Comparison of ENCODE assay signal across 11 cellular contexts in genomic region chr22:24305260-24305692, GRCh38. TPM values are rescaled to one million over a fixed set of nuclear protein-coding genes. Genes with fewer than 3 reads are reported as not detected.
DNase-seq lines count a peak whose midpoint lies in the region; ATAC-seq and TF ChIP-seq lines count a peak whose summit lies in the region.
"Had no signal": no experiment of that assay in that cellular context is flagged by ENCODE, and none has a peak within 500 bp of the region (broad histone marks: within the 10 kb centered on the region; RNA-seq: fewer than 3 reads in every experiment).

No MANE protein-coding gene starts in this region.

- CTCF ChIA-PET in activated CD8-positive, alpha-beta T cell treated with anti-CD3 and anti-CD28 coated beads, Interleukin-2, amount 10 ng/mL, durations not matched to agents 7 days and 5 days (lab: Charles Lee) = interaction anchor here (0.9 to 1.6 kb wide), 2 partner anchors 20 to 222 kb away, joined by 3 to 4 read pairs; no protein-coding TSS in a partner anchor

- H3K9me3 ChIP-seq in gastroesophageal sphincter (no peaks in the 10 kb centered on the region), transverse colon (no peaks in the 10 kb centered on the region)
- H3K9me3 ChIP-seq: BE2C, HAP-1 had no signal

- POLR2A ChIA-PET in activated CD8-positive, alpha-beta T cell treated with anti-CD3 and anti-CD28 coated beads, Interleukin-2, amount 10 ng/mL, durations not matched to agents 7 days and 5 days (lab: Charles Lee) = no interaction called here

- H3K4me1 Mint-ChIP-seq in activated T-cell treated with anti-CD3 and anti-CD28 coated beads, Interleukin-2, amount 50 U/mL, for 4 hours (ENCODE audit: low read depth) = peaks cover 52% of the 10 kb centered on the region
- H3K4me1 Mint-ChIP-seq in activated CD8-positive, alpha-beta T cell treated with anti-CD3 and anti-CD28 coated beads, Interleukin-2, amount 10 ng/mL, durations not matched to agents 7 days and 5 days (ENCODE audit: low read depth) = peaks cover 48% of the 10 kb centered on the region

- intact Hi-C loops in transverse colon (cut with DNase I; ENCODE audit: low total_unique reads) = no loop called here

- no peak overlapping the region for H3K4me3 Mint-ChIP-seq in activated T-cell treated with anti-CD3 and anti-CD28 coated beads, Interleukin-2, amount 50 U/mL, for 4 hours
- peak overlapping the region; percentile 1 for H3K4me3 Mint-ChIP-seq in activated CD8-positive, alpha-beta T cell treated with anti-CD3 and anti-CD28 coated beads, Interleukin-2, amount 10 ng/mL, durations not matched to agents 7 days and 5 days

- WGBS in gastroesophageal sphincter (ENCODE audit: low coverage in 1 of 2), 2 donors = 65 to 78% methylated on average over 3 of the region's 3 CpGs
- WGBS in transverse colon (ENCODE audit: low coverage in 1 of 2), 2 donors = 47 to 50% methylated on average over 3 of the region's 3 CpGs

- TF ChIP-seq POLR2A in gastroesophageal sphincter (IDR thresholded peaks at IDR 0.05) (no peak), transverse colon (IDR thresholded peaks at IDR 0.05) (no peak)

- H3K27ac ChIP-seq in gastroesophageal sphincter (peak overlapping the region; percentile 61 to 89 (median 86)), transverse colon (peak overlapping the region; percentile 75 to 90 (median 86))

- H3K4me3 ChIP-seq in gastroesophageal sphincter (no peak overlapping the region), transverse colon (peak overlapping the region in 1 of 4 donors; percentile 12)
- H3K4me3 ChIP-seq: HAP-1 had no signal

- H3K4me1 ChIP-seq in gastroesophageal sphincter = peaks cover 30 to 87% (median 43%) of the 10 kb centered on the region in 3 donors
- peaks cover 23 to 61% (median 50%) of the 10 kb centered on the region in 4 donors for H3K4me1 ChIP-seq in transverse colon
- H3K4me1 ChIP-seq: HAP-1 had no signal

- ATAC-seq in activated T-cell treated with anti-CD3 and anti-CD28 coated beads, Interleukin-2, amount 50 U/mL, for 4 hours = peak; percentile 92
- peak; percentile 73 for ATAC-seq in activated CD8-positive, alpha-beta T cell treated with anti-CD3 and anti-CD28 coated beads, Interleukin-2, amount 10 ng/mL, durations not matched to agents 7 days and 5 days
- ATAC-seq in gastroesophageal sphincter = no peak
- ATAC-seq: esophagus mucosa had no signal

- peaks cover 0 to 10% of the 10 kb centered on the region in 2 donors for H3K36me3 ChIP-seq in gastroesophageal sphincter
- peaks cover 0 to 5% (median 0%) of the 10 kb centered on the region in 4 donors for H3K36me3 ChIP-seq in transverse colon

- H3K27me3 Mint-ChIP-seq in activated T-cell treated with anti-CD3 and anti-CD28 coated beads, Interleukin-2, amount 50 U/mL, for 4 hours (ENCODE audit: low read depth) = no peaks in the 10 kb centered on the region
- H3K27me3 Mint-ChIP-seq in activated CD8-positive, alpha-beta T cell treated with anti-CD3 and anti-CD28 coated beads, Interleukin-2, amount 10 ng/mL, durations not matched to agents 7 days and 5 days (ENCODE audit: low read depth) = no peaks in the 10 kb centered on the region

- H3K27ac Mint-ChIP-seq in activated CD8-positive, alpha-beta T cell treated with anti-CD3 and anti-CD28 coated beads, Interleukin-2, amount 10 ng/mL, durations not matched to agents 7 days and 5 days = peak overlapping the region; percentile 41

- H3K27me3 ChIP-seq in gastroesophageal sphincter = no peaks in the 10 kb centered on the region
- no peaks in the 10 kb centered on the region for H3K27me3 ChIP-seq in transverse colon
- H3K27me3 ChIP-seq: BE2C had no signal

- no peaks in the 10 kb centered on the region for H3K9me3 Mint-ChIP-seq in activated T-cell treated with anti-CD3 and anti-CD28 coated beads, Interleukin-2, amount 50 U/mL, for 4 hours
- H3K9me3 Mint-ChIP-seq in activated CD8-positive, alpha-beta T cell treated with anti-CD3 and anti-CD28 coated beads, Interleukin-2, amount 10 ng/mL, durations not matched to agents 7 days and 5 days (ENCODE audit: insufficient read depth) = no peaks in the 10 kb centered on the region

- no peak for TF ChIP-seq EP300 in gastroesophageal sphincter (IDR thresholded peaks at IDR 0.05)
- TF ChIP-seq EP300 in transverse colon (IDR thresholded peaks at IDR 0.05; ENCODE audit: low read depth) = no peak

- no peak for DNase-seq in activated T-cell treated with anti-CD3 and anti-CD28 coated beads, Interleukin-2, amount 50 U/mL, for 4 hours
- DNase-seq in activated T-cell treated with anti-CD3 and anti-CD28 coated beads, Interleukin-2, amount 50 U/mL, for 48 hours = no peak
- no peak for DNase-seq in activated CD8-positive, alpha-beta T cell treated with anti-CD3 and anti-CD28 coated beads, Interleukin-2, amount 10 ng/mL, durations not matched to agents 7 days and 5 days
- DNase-seq in transverse colon (no peak), NCI-H1417 treated with DMSO at 0.1 percent for 48 hours (lab: John Stamatoyannopoulos, UW) (no peak), COLO829 (ENCODE audit: low spot score) (no peak), NAMALWA (ENCODE audit: low spot score) (no peak)
- DNase-seq: BE2C had no signal

- in situ Hi-C loops in transverse colon (cut with MboI; ENCODE audit: low pct_ligation_motif_present in 1 of 4, low pct_unique_long_range_greater_than_20kb in 1 of 4, low sequenced_read_pairs in 3 of 4) = no loop called here

- peaks cover 25% of the 10 kb centered on the region for H3K36me3 Mint-ChIP-seq in activated T-cell treated with anti-CD3 and anti-CD28 coated beads, Interleukin-2, amount 50 U/mL, for 4 hours (ENCODE audit: insufficient read depth)
- peaks cover 53% of the 10 kb centered on the region for H3K36me3 Mint-ChIP-seq in activated CD8-positive, alpha-beta T cell treated with anti-CD3 and anti-CD28 coated beads, Interleukin-2, amount 10 ng/mL, durations not matched to agents 7 days and 5 days (ENCODE audit: low read depth)

- no peak for TF ChIP-seq CTCF in gastroesophageal sphincter (IDR thresholded peaks at IDR 0.05)
- no peak for TF ChIP-seq CTCF in transverse colon (IDR thresholded peaks at IDR 0.05)

RNA-seq across cellular contexts. Expression of gene SPECC1L, which starts 34.6 kb away (rescaled TPM):
- 10 to 100 TPM; 31.4 to 33.6 (median 33.1) TPM for total RNA-seq in activated T-cell treated with anti-CD3 and anti-CD28 coated beads, Interleukin-2, amount 50 U/mL, for 4 hours
- 10 to 100 TPM; 57.6 to 59.7 TPM for total RNA-seq in activated CD8-positive, alpha-beta T cell treated with anti-CD3 and anti-CD28 coated beads, Interleukin-2, amount 10 ng/mL, durations not matched to agents 7 days and 5 days
- total RNA-seq in gastroesophageal sphincter (100 to 1,000 TPM in 2 of 4 donors, 10 to 100 TPM in 2; 62.3 to 110 (median 92.5) TPM), transverse colon (100 to 1,000 TPM in 1 of 4 donors, 10 to 100 TPM in 3; 50.4 to 125 (median 68.0) TPM)
